Comparison of ENCODE assay signal across 10 cellular contexts in genomic region chr10:80530251-80530650, GRCh38. TPM values are rescaled to one million over a fixed set of nuclear protein-coding genes. Genes with fewer than 3 reads are reported as not detected.
DNase-seq lines count a peak whose midpoint lies in the region; ATAC-seq, FAIRE-seq and TF ChIP-seq lines count a peak whose summit lies in the region.
"Had no signal": no experiment of that assay in that cellular context is flagged by ENCODE, and none has a peak within 500 bp of the region (broad histone marks: within the 10 kb centered on the region; RNA-seq: fewer than 3 reads in every experiment).

No MANE protein-coding gene starts in this region.

- H3K36me3 Mint-ChIP-seq in T-helper 1 cell treated with Interleukin-12 subunit alpha and Interleukin-12 subunit beta and Interleukin-4 antibody, amounts not matched to agents 30 μg/mL and 1 μg/mL, for 36 hours (ENCODE audit: low read depth), result peaks cover 16% of the 10 kb centered on the region
- H3K36me3 Mint-ChIP-seq in dendritic cell treated with granulocyte-macrophage colony-stimulating factor and Interleukin-4, amounts not matched to agents 40 ng/mL and 50 ng/mL, for 4 days (ENCODE audit: low read depth), result no peaks in the 10 kb centered on the region

- no peaks in the 10 kb centered on the region for H3K27me3 ChIP-seq in GM06990 (replicated peaks; ENCODE audit: control insufficient read depth, insufficient read depth, low read length)
- no peaks in the 10 kb centered on the region for H3K27me3 ChIP-seq in pancreas

- H3K4me1 Mint-ChIP-seq in T-helper 1 cell treated with Interleukin-12 subunit alpha and Interleukin-12 subunit beta and Interleukin-4 antibody, amounts not matched to agents 30 μg/mL and 1 μg/mL, for 36 hours (ENCODE audit: low read depth), result peaks cover 65% of the 10 kb centered on the region
- peaks cover 58% of the 10 kb centered on the region for H3K4me1 Mint-ChIP-seq in dendritic cell treated with granulocyte-macrophage colony-stimulating factor and Interleukin-4, amounts not matched to agents 40 ng/mL and 50 ng/mL, for 4 days (ENCODE audit: low read depth)

- peak overlapping the region; percentile 89 for H3K27ac Mint-ChIP-seq in T-helper 1 cell treated with Interleukin-12 subunit alpha and Interleukin-12 subunit beta and Interleukin-4 antibody, amounts not matched to agents 30 μg/mL and 1 μg/mL, for 36 hours
- H3K27ac Mint-ChIP-seq in dendritic cell treated with granulocyte-macrophage colony-stimulating factor and Interleukin-4, amounts not matched to agents 40 ng/mL and 50 ng/mL, for 4 days, result peak overlapping the region; percentile 82

- DNase-seq in GM06990 (ENCODE audit: extremely low read depth, insufficient read length), result no peak
- DNase-seq in pancreas, result peak in 2 of 6 donors; percentile 35 to 46
- DNase-seq in germinal center (ENCODE audit: low spot score), result no peak
- no peak for DNase-seq in activated CD4-positive, CD25-positive, alpha-beta regulatory T cell (lab: John Stamatoyannopoulos, UW)

- 20 to 23% methylated on average over 2 of the region's 2 CpGs for WGBS in pancreas, 2 donors

- no peaks in the 10 kb centered on the region for H3K9me3 ChIP-seq in pancreas

- no peaks in the 10 kb centered on the region for H3K27me3 Mint-ChIP-seq in T-helper 1 cell treated with Interleukin-12 subunit alpha and Interleukin-12 subunit beta and Interleukin-4 antibody, amounts not matched to agents 30 μg/mL and 1 μg/mL, for 36 hours (ENCODE audit: low read depth)
- peaks cover 2% of the 10 kb centered on the region for H3K27me3 Mint-ChIP-seq in dendritic cell treated with granulocyte-macrophage colony-stimulating factor and Interleukin-4, amounts not matched to agents 40 ng/mL and 50 ng/mL, for 4 days

- H3K4me1 ChIP-seq in pancreas, result no peaks in the 10 kb centered on the region

- ATAC-seq in HG03039 (IDR thresholded peaks at IDR 0.05; ENCODE audit: unreplicated experiment) (peak; percentile 55), pancreas (peak; percentile 50 to 85 (median 74)), GM19455 (IDR thresholded peaks at IDR 0.05; ENCODE audit: unreplicated experiment) (no peak)

- no peak overlapping the region for H3K27ac ChIP-seq in pancreas
- H3K27ac ChIP-seq: SK-N-MC had no signal

- no peak for FAIRE-seq in pancreas (lab: Jason Lieb, UNC)

- TF ChIP-seq CTCF in GM06990 (IDR thresholded peaks at IDR 0.05; ENCODE audit: insufficient read depth, low read length, poor library complexity, severe bottlenecking) (peak; percentile 23), pancreas (IDR thresholded peaks at IDR 0.05) (no peak)

- H3K36me3 ChIP-seq in GM06990 (ENCODE audit: control insufficient read depth, insufficient read depth, low read length) (no peaks in the 10 kb centered on the region), pancreas (no peaks in the 10 kb centered on the region)

- peak overlapping the region; percentile 54 for H3K4me3 Mint-ChIP-seq in T-helper 1 cell treated with Interleukin-12 subunit alpha and Interleukin-12 subunit beta and Interleukin-4 antibody, amounts not matched to agents 30 μg/mL and 1 μg/mL, for 36 hours
- H3K4me3 Mint-ChIP-seq in dendritic cell treated with granulocyte-macrophage colony-stimulating factor and Interleukin-4, amounts not matched to agents 40 ng/mL and 50 ng/mL, for 4 days, result no peak overlapping the region
- H3K4me3 Mint-ChIP-seq: nephron had no signal

- intact Hi-C loops in dendritic cell treated with granulocyte-macrophage colony-stimulating factor and Interleukin-4, amounts not matched to agents 40 ng/mL and 50 ng/mL, for 4 days (cut with micrococcal nuclease), result no loop called here
- intact Hi-C loops in pancreas (cut with DNase I), result no loop called here

- no peak overlapping the region for H3K4me3 ChIP-seq in GM06990 (replicated peaks; ENCODE audit: low read depth, low read length)
- no peak overlapping the region for H3K4me3 ChIP-seq in pancreas
- H3K4me3 ChIP-seq: SK-N-MC had no signal

- no peaks in the 10 kb centered on the region for H3K9me3 Mint-ChIP-seq in T-helper 1 cell treated with Interleukin-12 subunit alpha and Interleukin-12 subunit beta and Interleukin-4 antibody, amounts not matched to agents 30 μg/mL and 1 μg/mL, for 36 hours
- no peaks in the 10 kb centered on the region for H3K9me3 Mint-ChIP-seq in dendritic cell treated with granulocyte-macrophage colony-stimulating factor and Interleukin-4, amounts not matched to agents 40 ng/mL and 50 ng/mL, for 4 days
- H3K9me3 Mint-ChIP-seq: nephron had no signal

RNA-seq across cellular contexts. Expression of gene SH2D4B, which starts 7.5 kb away (rescaled TPM):
- not detected for total RNA-seq in pancreas
- under 1 TPM in 1 of 2 donors, not detected in 1; 0.02 TPM for polyA plus RNA-seq in pancreas
